In genomic region chr3:158731938-158732855, GRCh38 we compare ENCODE assay signal across 8 cellular contexts. TPM values are rescaled to one million over a fixed set of nuclear protein-coding genes. Genes with fewer than 3 reads are reported as not detected.
DNase-seq lines count a peak whose midpoint lies in the region; ATAC-seq, FAIRE-seq and TF ChIP-seq lines count a peak whose summit lies in the region.

A gene with protein sequence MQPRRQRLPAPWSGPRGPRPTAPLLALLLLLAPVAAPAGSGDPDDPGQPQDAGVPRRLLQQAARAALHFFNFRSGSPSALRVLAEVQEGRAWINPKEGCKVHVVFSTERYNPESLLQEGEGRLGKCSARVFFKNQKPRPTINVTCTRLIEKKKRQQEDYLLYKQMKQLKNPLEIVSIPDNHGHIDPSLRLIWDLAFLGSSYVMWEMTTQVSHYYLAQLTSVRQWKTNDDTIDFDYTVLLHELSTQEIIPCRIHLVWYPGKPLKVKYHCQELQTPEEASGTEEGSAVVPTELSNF (minus strand): TSS chr3:158732457. CDS start chr3:158732415, 42 bp downstream.

- TF ChIP-seq POLR2A in GM12891 (IDR thresholded peaks at IDR 0.05; ENCODE audit: low read depth, low read length): no peak

- H3K36me3 Mint-ChIP-seq in neural crest cell (ENCODE audit: low read depth): peaks cover 26% of the 10 kb centered on the region

- no peaks in the 10 kb centered on the region for H3K27me3 Mint-ChIP-seq in neural crest cell (ENCODE audit: low read depth)

- no peak within 1 kb of the TSS for H3K27ac ChIP-seq in urinary bladder (ENCODE audit: low read depth)

- H3K27ac Mint-ChIP-seq in neural crest cell (ENCODE audit: unreplicated experiment): no peak within 1 kb of the TSS

- peak; percentile 87 for FAIRE-seq in GM12891 (lab: Jason Lieb, UNC)
- FAIRE-seq in frontal cortex (lab: Jason Lieb, UNC): no peak

- 2% methylated on average over 101 of the region's 101 CpGs for WGBS in urinary bladder

- peak; percentile 73 for ATAC-seq in GM21825 (IDR thresholded peaks at IDR 0.05; ENCODE audit: unreplicated experiment)

- H3K9me3 Mint-ChIP-seq in neural crest cell: no peaks in the 10 kb centered on the region

- H3K4me1 Mint-ChIP-seq in neural crest cell: peaks cover 15% of the 10 kb centered on the region

- DNase-seq in GM12891 (ENCODE audit: insufficient read length, low spot score) (peak; percentile 64), NCI-H1105 treated with DMSO at 0.1 percent for 48 hours (lab: John Stamatoyannopoulos, UW) (peak; percentile 23), activated gamma-delta T cell treated with Interleukin-2 at 50 U/mL for 16 hours (peak; percentile 14), frontal cortex (ENCODE audit: low spot score in 2 of 2) (peak; percentile 62 to 69), neural crest cell (ENCODE audit: low read depth, low spot score) (peak; percentile 55), UCSD-AML1 (lab: John Stamatoyannopoulos, UW; ENCODE audit: unreplicated experiment) (no peak)

- H3K4me3 Mint-ChIP-seq in neural crest cell: peak within 1 kb of the TSS; percentile 87

- H3K4me3 ChIP-seq in urinary bladder (ENCODE audit: low read depth, low read length): peak within 1 kb of the TSS; percentile 66

- no peaks in the 10 kb centered on the region for H3K36me3 ChIP-seq in urinary bladder (ENCODE audit: insufficient read depth)

- TF ChIP-seq CTCF in neural crest cell (conservative IDR thresholded peaks at IDR 0.05): no peak

- H3K4me1 ChIP-seq in urinary bladder (ENCODE audit: insufficient read depth): no peaks in the 10 kb centered on the region

TF ChIP-seq in GM12891, 5 proteins besides CTCF, POLR2A, EP300 and RAD21:
- TF ChIP-seq PAX5 (IDR thresholded peaks at IDR 0.05; ENCODE audit: insufficient read depth, low read length, severe bottlenecking) (no peak), POU2F2 (IDR thresholded peaks at IDR 0.05; ENCODE audit: low read depth, low read length) (no peak)

RNA-seq across cellular contexts. Expression of the gene that starts here (rescaled TPM):
- not detected for polyA plus RNA-seq in GM12891 (2012; ENCODE audit: low read depth, missing spikeins)
- total RNA-seq in frontal cortex: 4.5 TPM
- total RNA-seq in neural crest cell: 1.4 and 2.5 TPM in 2 replicates
- total RNA-seq in urinary bladder: 26.3 TPM
- polyA plus RNA-seq in urinary bladder: 67.0 TPM
